In genomic region chr17:21457051-21458026, GRCh38 we compare ENCODE assay signal across 8 cellular contexts.
DNase-seq lines count a peak whose midpoint lies in the region; ATAC-seq and TF ChIP-seq lines count a peak whose summit lies in the region.

No MANE protein-coding gene starts in this region.

- TF ChIP-seq CTCF in chondrocyte (IDR thresholded peaks at IDR 0.05) (peak; percentile 97), left lung (IDR thresholded peaks at IDR 0.05) (peak; percentile 97 to 98)

- H3K36me3 ChIP-seq in left lung: no peaks in the 10 kb centered on the region

- peaks cover 0 to 13% of the 10 kb centered on the region in 2 donors for H3K27me3 ChIP-seq in left lung

- H3K27ac ChIP-seq in left lung: no peak overlapping the region

- H3K4me1 ChIP-seq in left lung: peaks cover 0 to 13% of the 10 kb centered on the region in 2 donors

- H3K4me1 Mint-ChIP-seq in chondrocyte (ENCODE audit: low read depth): peaks cover 34% of the 10 kb centered on the region

- H3K4me3 ChIP-seq in left lung: no peak overlapping the region

- ATAC-seq in GM18868 (IDR thresholded peaks at IDR 0.05; ENCODE audit: unreplicated experiment) (peak; percentile 81), HG03196 (IDR thresholded peaks at IDR 0.05; ENCODE audit: unreplicated experiment) (peak; percentile 85), left lung (peak; percentile 99)

- no peaks in the 10 kb centered on the region for H3K36me3 Mint-ChIP-seq in chondrocyte (ENCODE audit: low read depth)

- intact Hi-C loops in left lung (cut with DNase I): no loop called here

- H3K9me3 ChIP-seq in left lung: peaks cover 0 to 2% of the 10 kb centered on the region in 2 donors

- peaks cover 3% of the 10 kb centered on the region for H3K27me3 Mint-ChIP-seq in chondrocyte (ENCODE audit: low read depth)

- H3K9me3 Mint-ChIP-seq in chondrocyte (ENCODE audit: low read depth): no peaks in the 10 kb centered on the region

- peak; percentile 94 for DNase-seq in AG08396 (ENCODE audit: low spot score)
- DNase-seq in NCI-H446 treated with DMSO at 0.1 percent for 48 hours (lab: John Stamatoyannopoulos, UW): peak; percentile 9
- peak; percentile 88 to 95 for DNase-seq in activated CD4-positive, alpha-beta T cell treated with anti-CD3 and anti-CD28 coated beads for 4 hours
- no peak for DNase-seq in chondrocyte (ENCODE audit: low spot score)
- peak; percentile 89 to 97 for DNase-seq in left lung
- DNase-seq in stimulated activated CD4-positive, alpha-beta T cell treated with anti-CD3 and anti-CD28 coated beads, Interleukin-4, amount 100 ng/mL, for 48 hours (ENCODE audit: low read depth in 2 of 2): peak; percentile 89 to 96

- no peak overlapping the region for H3K4me3 Mint-ChIP-seq in chondrocyte (ENCODE audit: unreplicated experiment)

- peak overlapping the region; percentile 29 for H3K27ac Mint-ChIP-seq in chondrocyte (ENCODE audit: unreplicated experiment)
